In genomic region chr3:46068526-46068925, GRCh38 we compare ENCODE assay signal across 30 cellular contexts. TPM values are rescaled to one million over a fixed set of nuclear protein-coding genes. Genes with fewer than 3 reads are reported as not detected.
DNase-seq lines count a peak whose midpoint lies in the region; ATAC-seq and TF ChIP-seq lines count a peak whose summit lies in the region.
"Had no signal": no experiment of that assay in that cellular context is flagged by ENCODE, and none has a peak within 500 bp of the region (broad histone marks: within the 10 kb centered on the region; RNA-seq: fewer than 3 reads in every experiment).

No MANE protein-coding gene starts in this region.

- H3K4me1 Mint-ChIP-seq in activated CD8-positive, alpha-beta memory T cell treated with anti-CD3 and anti-CD28 coated beads, Interleukin-2, amount 10 ng/mL, durations not matched to agents 7 days and 5 days, result peaks cover 67% of the 10 kb centered on the region
- peaks cover 79% of the 10 kb centered on the region for H3K4me1 Mint-ChIP-seq in CD8-positive, alpha-beta T cell (ENCODE audit: low read depth)
- H3K4me1 Mint-ChIP-seq in activated T-helper 1 cell treated with anti-CD3 and anti-CD28 coated beads, Interleukin-12 subunit alpha, Interleukin-12 subunit beta, Interleukin-2, Interleukin-4 antibody, amounts not matched to agents 30 ng/mL and 10 ng/mL and 1 ng/mL, durations not matched to agents 14 hours and 24 hours and 36 hours (ENCODE audit: low read depth), result peaks cover 77% of the 10 kb centered on the region
- peaks cover 49 to 53% of the 10 kb centered on the region in 2 donors for H3K4me1 Mint-ChIP-seq in natural killer cell

- H3K4me3 ChIP-seq in CD8-positive, alpha-beta T cell (ENCODE audit: low read depth, low read length), result no peak overlapping the region
- H3K4me3 ChIP-seq: lung, SK-N-MC, uterus had no signal

- no peak for TF ChIP-seq CTCF in CD8-positive, alpha-beta T cell (IDR thresholded peaks at IDR 0.05)
- no peak for TF ChIP-seq CTCF in natural killer cell (IDR thresholded peaks at IDR 0.05)

- peaks cover 6% of the 10 kb centered on the region for H3K9me3 ChIP-seq in CD8-positive, alpha-beta T cell (ENCODE audit: low read length)
- H3K9me3 ChIP-seq: neutrophil, uterus had no signal

- no peaks in the 10 kb centered on the region for H3K27me3 ChIP-seq in CD8-positive, alpha-beta T cell (ENCODE audit: insufficient read depth, low read length)
- H3K27me3 ChIP-seq: uterus had no signal

- H3K36me3 ChIP-seq in CD8-positive, alpha-beta T cell (ENCODE audit: insufficient read depth, low read length), result no peaks in the 10 kb centered on the region
- H3K36me3 ChIP-seq: neutrophil had no signal

- POLR2A ChIA-PET in CD8-positive, alpha-beta T cell (lab: Charles Lee), result interaction anchor here (0.7 to 1.6 kb wide), 14 partner anchors 10 to 470 kb away, joined by 3 to 13 read pairs (median 3); partner anchors contain the start of genes CXCR6 and FYCO1

- H3K9me3 Mint-ChIP-seq in activated CD8-positive, alpha-beta memory T cell treated with anti-CD3 and anti-CD28 coated beads, Interleukin-2, amount 10 ng/mL, durations not matched to agents 7 days and 5 days (ENCODE audit: low read depth), result peaks cover 13% of the 10 kb centered on the region
- peaks cover 25% of the 10 kb centered on the region for H3K9me3 Mint-ChIP-seq in CD8-positive, alpha-beta T cell
- peaks cover 18% of the 10 kb centered on the region for H3K9me3 Mint-ChIP-seq in activated T-helper 1 cell treated with anti-CD3 and anti-CD28 coated beads, Interleukin-12 subunit alpha, Interleukin-12 subunit beta, Interleukin-2, Interleukin-4 antibody, amounts not matched to agents 30 ng/mL and 10 ng/mL and 1 ng/mL, durations not matched to agents 14 hours and 24 hours and 36 hours
- H3K9me3 Mint-ChIP-seq in natural killer cell, result no peaks in the 10 kb centered on the region
- H3K9me3 Mint-ChIP-seq: activated B cell treated with CpG ODN at 0.5 μM for 24 hours; dendritic cell treated with granulocyte-macrophage colony-stimulating factor and Interleukin-4, amounts not matched to agents 40 ng/mL and 50 ng/mL, for 4 days had no signal

- peaks cover 10% of the 10 kb centered on the region for H3K27me3 Mint-ChIP-seq in activated CD8-positive, alpha-beta memory T cell treated with anti-CD3 and anti-CD28 coated beads, Interleukin-2, amount 10 ng/mL, durations not matched to agents 7 days and 5 days
- no peaks in the 10 kb centered on the region for H3K27me3 Mint-ChIP-seq in CD8-positive, alpha-beta T cell (ENCODE audit: low read depth)
- peaks cover 16% of the 10 kb centered on the region for H3K27me3 Mint-ChIP-seq in activated T-helper 1 cell treated with anti-CD3 and anti-CD28 coated beads, Interleukin-12 subunit alpha, Interleukin-12 subunit beta, Interleukin-2, Interleukin-4 antibody, amounts not matched to agents 30 ng/mL and 10 ng/mL and 1 ng/mL, durations not matched to agents 14 hours and 24 hours and 36 hours (ENCODE audit: insufficient read depth)
- H3K27me3 Mint-ChIP-seq in natural killer cell (ENCODE audit: low read depth in 2 of 2), result peaks cover 0 to 2% of the 10 kb centered on the region in 2 donors
- H3K27me3 Mint-ChIP-seq: activated B cell treated with CpG ODN at 0.5 μM for 24 hours, progenitor cell of endocrine pancreas had no signal

- H3K36me3 Mint-ChIP-seq in activated CD8-positive, alpha-beta memory T cell treated with anti-CD3 and anti-CD28 coated beads, Interleukin-2, amount 10 ng/mL, durations not matched to agents 7 days and 5 days, result peaks cover 29% of the 10 kb centered on the region
- H3K36me3 Mint-ChIP-seq in CD8-positive, alpha-beta T cell, result peaks cover 8% of the 10 kb centered on the region
- H3K36me3 Mint-ChIP-seq in activated T-helper 1 cell treated with anti-CD3 and anti-CD28 coated beads, Interleukin-12 subunit alpha, Interleukin-12 subunit beta, Interleukin-2, Interleukin-4 antibody, amounts not matched to agents 30 ng/mL and 10 ng/mL and 1 ng/mL, durations not matched to agents 14 hours and 24 hours and 36 hours (ENCODE audit: low read depth), result peaks cover 18% of the 10 kb centered on the region
- H3K36me3 Mint-ChIP-seq in natural killer cell, result peaks cover 5% of the 10 kb centered on the region

- ATAC-seq in activated CD8-positive, alpha-beta memory T cell treated with anti-CD3 and anti-CD28 coated beads, Interleukin-2, amount 10 ng/mL, durations not matched to agents 7 days and 5 days, result no peak
- ATAC-seq in CD8-positive, alpha-beta T cell, result no peak
- ATAC-seq in natural killer cell, result peak in 1 of 3 donors; percentile 13

- intact Hi-C loops in CD8-positive, alpha-beta T cell (cut with DNase I, micrococcal nuclease), result loop anchor here in 1 of 2 experiments (2.0 to 10.0 kb wide), 3 partner anchors 71 to 374 kb away; partner anchors contain the start of gene FYCO1
- intact Hi-C loops in activated T-helper 1 cell treated with anti-CD3 and anti-CD28 coated beads, Interleukin-12 subunit alpha, Interleukin-12 subunit beta, Interleukin-2, Interleukin-4 antibody, amounts not matched to agents 30 ng/mL and 10 ng/mL and 1 ng/mL, durations not matched to agents 14 hours and 24 hours and 36 hours (cut with micrococcal nuclease), result no loop called here
- intact Hi-C loops in natural killer cell (cut with micrococcal nuclease), result no loop called here

- peaks cover 82% of the 10 kb centered on the region for H3K4me1 ChIP-seq in CD8-positive, alpha-beta T cell (ENCODE audit: insufficient read depth, low read length)
- H3K4me1 ChIP-seq: uterus had no signal

- no peak for DNase-seq in activated CD8-positive, alpha-beta memory T cell treated with anti-CD3 and anti-CD28 coated beads, Interleukin-2, amount 10 ng/mL, durations not matched to agents 7 days and 5 days
- DNase-seq in activated CD8-positive, alpha-beta memory T cell treated with anti-CD3 and anti-CD28 coated beads for 24 hours, result no peak
- DNase-seq in CD8-positive, alpha-beta T cell, result peak in 1 of 7 experiments; percentile 23
- no peak for DNase-seq in activated T-helper 1 cell treated with anti-CD3 and anti-CD28 coated beads, Interleukin-12 subunit alpha, Interleukin-12 subunit beta, Interleukin-2, Interleukin-4 antibody, amounts not matched to agents 30 ng/mL and 10 ng/mL and 1 ng/mL, durations not matched to agents 14 hours and 24 hours and 36 hours (ENCODE audit: low spot score)
- no peak for DNase-seq in natural killer cell
- no peak for DNase-seq in NCI-H69 (lab: John Stamatoyannopoulos, UW)
- no peak for DNase-seq in NCI-H1092 treated with DMSO at 0.1 percent for 48 hours (lab: John Stamatoyannopoulos, UW)
- DNase-seq in stimulated activated CD4-positive, alpha-beta T cell treated with anti-CD3 and anti-CD28 coated beads, Interleukin-15, amount 100 ng/mL, for 24 hours, result no peak
- DNase-seq: activated B cell treated with CpG ODN at 0.5 μM for 24 hours; activated effector memory CD4-positive, alpha-beta T cell treated with Interleukin-2 at 50 U/mL for 16 hours; AML-193; kidney; NCI-H1105 treated with DMSO at 0.1 percent for 48 hours; NCI-H2081; NCI-H226; NCI-H748 treated with DMSO at 0.1 percent for 48 hours; stimulated activated CD4-positive, alpha-beta T cell treated with anti-CD3 and anti-CD28 coated beads, Interleukin-1b, Interleukin-23, amount 100 ng/mL, for 48 hours; T1000; uterus had no signal

- H3K4me3 Mint-ChIP-seq in activated CD8-positive, alpha-beta memory T cell treated with anti-CD3 and anti-CD28 coated beads, Interleukin-2, amount 10 ng/mL, durations not matched to agents 7 days and 5 days, result peak overlapping the region; percentile 34
- H3K4me3 Mint-ChIP-seq in CD8-positive, alpha-beta T cell, result peak overlapping the region; percentile 22
- no peak overlapping the region for H3K4me3 Mint-ChIP-seq in activated T-helper 1 cell treated with anti-CD3 and anti-CD28 coated beads, Interleukin-12 subunit alpha, Interleukin-12 subunit beta, Interleukin-2, Interleukin-4 antibody, amounts not matched to agents 30 ng/mL and 10 ng/mL and 1 ng/mL, durations not matched to agents 14 hours and 24 hours and 36 hours
- peak overlapping the region; percentile 35 for H3K4me3 Mint-ChIP-seq in natural killer cell
- H3K4me3 Mint-ChIP-seq: activated B cell treated with CpG ODN at 0.5 μM for 24 hours; dendritic cell treated with granulocyte-macrophage colony-stimulating factor and Interleukin-4, amounts not matched to agents 40 ng/mL and 50 ng/mL, for 4 days; IgD-negative memory B cell had no signal

- CTCF ChIA-PET in activated CD8-positive, alpha-beta memory T cell treated with anti-CD3 and anti-CD28 coated beads, Interleukin-2, amount 10 ng/mL, durations not matched to agents 7 days and 5 days (lab: Charles Lee), result interaction anchor here (0.6 to 7.7 kb wide), 9 partner anchors 9 to 300 kb away, joined by 3 to 67 read pairs (median 5); no protein-coding TSS in a partner anchor
- CTCF ChIA-PET in CD8-positive, alpha-beta T cell (lab: Charles Lee), result interaction anchor here (0.6 to 11.3 kb wide), 12 partner anchors 10 to 141 kb away, joined by 3 to 147 read pairs (median 4); partner anchors contain the start of gene CXCR6

- H3K27ac ChIP-seq in CD8-positive, alpha-beta T cell (ENCODE audit: low read depth, low read length), result peak overlapping the region; percentile 28
- H3K27ac ChIP-seq: neutrophil, RWPE1, SK-N-MC, uterus had no signal

- H3K27ac Mint-ChIP-seq in activated CD8-positive, alpha-beta memory T cell treated with anti-CD3 and anti-CD28 coated beads, Interleukin-2, amount 10 ng/mL, durations not matched to agents 7 days and 5 days, result peak overlapping the region; percentile 78
- peak overlapping the region; percentile 92 for H3K27ac Mint-ChIP-seq in CD8-positive, alpha-beta T cell
- H3K27ac Mint-ChIP-seq in activated T-helper 1 cell treated with anti-CD3 and anti-CD28 coated beads, Interleukin-12 subunit alpha, Interleukin-12 subunit beta, Interleukin-2, Interleukin-4 antibody, amounts not matched to agents 30 ng/mL and 10 ng/mL and 1 ng/mL, durations not matched to agents 14 hours and 24 hours and 36 hours, result peak overlapping the region; percentile 36
- peak overlapping the region; percentile 78 to 86 for H3K27ac Mint-ChIP-seq in natural killer cell
- H3K27ac Mint-ChIP-seq: activated B cell treated with CpG ODN at 0.5 μM for 24 hours; dendritic cell treated with granulocyte-macrophage colony-stimulating factor and Interleukin-4, amounts not matched to agents 40 ng/mL and 50 ng/mL, for 4 days; IgD-negative memory B cell; progenitor cell of endocrine pancreas had no signal

RNA-seq across cellular contexts. Expression of gene XCR1, which starts 41.2 kb away (rescaled TPM):
- not detected for total RNA-seq in activated CD8-positive, alpha-beta memory T cell treated with anti-CD3 and anti-CD28 coated beads, Interleukin-2, amount 10 ng/mL, durations not matched to agents 7 days and 5 days
- total RNA-seq in CD8-positive, alpha-beta T cell, result not detected
- 0.05 and 0.08 TPM in 2 replicates for total RNA-seq in activated T-helper 1 cell treated with anti-CD3 and anti-CD28 coated beads, Interleukin-12 subunit alpha, Interleukin-12 subunit beta, Interleukin-2, Interleukin-4 antibody, amounts not matched to agents 30 ng/mL and 10 ng/mL and 1 ng/mL, durations not matched to agents 14 hours and 24 hours and 36 hours
- total RNA-seq in natural killer cell, result under 1 TPM in 1 of 3 donors, not detected in 2; 0.21 TPM
- total RNA-seq: activated B cell treated with CpG ODN at 0.5 μM for 24 hours, Daoy, endothelial cell of umbilical vein, glomerular endothelial cell, progenitor cell of endocrine pancreas, temporal lobe had no signal

Comparison
In these comparisons a context has a peak if more than half of its experiments do, and no peak if none do; other contexts are left out.
1. H3K27ac Mint-ChIP-seq: peak in every context shown above with its lines; median percentile 92 in CD8-positive, alpha-beta T cell; 82 in natural killer cell; 78 in activated CD8-positive, alpha-beta memory T cell treated with anti-CD3 and anti-CD28 coated beads, Interleukin-2, amount 10 ng/mL, durations not matched to agents 7 days and 5 days; 36 in activated T-helper 1 cell treated with anti-CD3 and anti-CD28 coated beads, Interleukin-12 subunit alpha, Interleukin-12 subunit beta, Interleukin-2, Interleukin-4 antibody, amounts not matched to agents 30 ng/mL and 10 ng/mL and 1 ng/mL, durations not matched to agents 14 hours and 24 hours and 36 hours.